Comparison of ENCODE assay signal across 8 cellular contexts in genomic region chr11:71251761-71252433, GRCh38. TPM values are rescaled to one million over a fixed set of nuclear protein-coding genes. Genes with fewer than 3 reads are reported as not detected.
DNase-seq lines count a peak whose midpoint lies in the region; ATAC-seq, FAIRE-seq and TF ChIP-seq lines count a peak whose summit lies in the region.

No MANE protein-coding gene starts in this region.

- peaks cover 18 to 32% (median 29%) of the 10 kb centered on the region in 10 experiments for H3K4me1 ChIP-seq in BLaER1 treated with 17β-estradiol and CSF1 and Interleukin-3, amounts not matched to agents 10 nM and 100 nM
- H3K4me1 ChIP-seq in uterus, result peaks cover 0 to 23% of the 10 kb centered on the region in 2 donors

- DNase-seq in HT-29 (ENCODE audit: low spot score), result peak; percentile 5
- no peak for DNase-seq in bronchial epithelial cell (ENCODE audit: low read depth)
- peak; percentile 39 to 56 for DNase-seq in memory B cell (ENCODE audit: low spot score in 2 of 2)
- DNase-seq in DMS153 treated with DMSO at 0.1 percent for 48 hours (lab: John Stamatoyannopoulos, UW; ENCODE audit: unreplicated experiment), result no peak
- no peak for DNase-seq in GM12892 (ENCODE audit: insufficient read length)
- DNase-seq in uterus, result no peak

- peaks cover 29% of the 10 kb centered on the region for H3K27me3 Mint-ChIP-seq in memory B cell

- peaks cover 3% of the 10 kb centered on the region for H3K4me1 Mint-ChIP-seq in memory B cell

- peak; percentile 42 for TF ChIP-seq CTCF in bronchial epithelial cell (IDR thresholded peaks at IDR 0.05; ENCODE audit: insufficient read depth, low read length, severe bottlenecking)
- peak in 1 of 4 experiments; percentile 34 for TF ChIP-seq CTCF in uterus (IDR thresholded peaks at IDR 0.05)

- peak overlapping the region; percentile 78 for H3K4me3 Mint-ChIP-seq in memory B cell

- H3K4me2 ChIP-seq in BLaER1 treated with 17β-estradiol and CSF1 and Interleukin-3, amounts not matched to agents 10 nM and 100 nM, result peak overlapping the region; percentile 92 to 100 (median 99)

- H3K36me3 ChIP-seq in BLaER1 treated with 17β-estradiol and CSF1 and Interleukin-3, amounts not matched to agents 10 nM and 100 nM, result no peaks in the 10 kb centered on the region
- no peaks in the 10 kb centered on the region for H3K36me3 ChIP-seq in bronchial epithelial cell (ENCODE audit: control insufficient read depth, insufficient read depth, low read length)
- H3K36me3 ChIP-seq in uterus, result no peaks in the 10 kb centered on the region

- intact Hi-C loops in uterus (cut with DNase I; ENCODE audit: low total_unique reads), result no loop called here

- FAIRE-seq in bronchial epithelial cell (lab: Jason Lieb, UNC) (no peak), GM12892 (lab: Jason Lieb, UNC) (no peak)

- no peak overlapping the region; a peak in 1 of 22 replicates for H3K27ac ChIP-seq in BLaER1 treated with 17β-estradiol and CSF1 and Interleukin-3, amounts not matched to agents 10 nM and 100 nM
- no peak overlapping the region for H3K27ac ChIP-seq in uterus

- H3K9ac ChIP-seq in BLaER1 treated with 17β-estradiol and CSF1 and Interleukin-3, amounts not matched to agents 10 nM and 100 nM, result peak overlapping the region in 10 of 11 experiments; percentile 27 to 56 (median 42); a peak in 12 of 22 replicates

- peaks cover 0 to 55% (median 38%) of the 10 kb centered on the region in 11 experiments; a peak in 18 of 22 replicates for H4K20me1 ChIP-seq in BLaER1 treated with 17β-estradiol and CSF1 and Interleukin-3, amounts not matched to agents 10 nM and 100 nM

- no peaks in the 10 kb centered on the region for H3K9me3 Mint-ChIP-seq in memory B cell

- H3K36me3 Mint-ChIP-seq in memory B cell, result no peaks in the 10 kb centered on the region

- TF ChIP-seq POLR2A in GM12892 (IDR thresholded peaks at IDR 0.05; ENCODE audit: low read depth, low read length) (no peak), uterus (IDR thresholded peaks at IDR 0.05) (no peak)

- H3K4me3 ChIP-seq in BLaER1 treated with 17β-estradiol and CSF1 and Interleukin-3, amounts not matched to agents 10 nM and 100 nM, result peak overlapping the region; percentile 47 to 72 (median 62)
- H3K4me3 ChIP-seq in bronchial epithelial cell (ENCODE audit: low read depth, low read length), result peak overlapping the region; percentile 85
- H3K4me3 ChIP-seq in uterus, result peak overlapping the region in 1 of 2 donors; percentile 6

- ATAC-seq in memory B cell (ENCODE audit: low read depth) (peak; percentile 81), HG03025 (IDR thresholded peaks at IDR 0.05; ENCODE audit: low FRiP score, unreplicated experiment) (no peak)

- no peaks in the 10 kb centered on the region for H3K9me3 ChIP-seq in BLaER1 treated with 17β-estradiol and CSF1 and Interleukin-3, amounts not matched to agents 10 nM and 100 nM (replicated peaks in 1 of 11)
- no peaks in the 10 kb centered on the region for H3K9me3 ChIP-seq in uterus

- H3K27ac Mint-ChIP-seq in memory B cell, result no peak overlapping the region

- H3K27me3 ChIP-seq in BLaER1 treated with 17β-estradiol and CSF1 and Interleukin-3, amounts not matched to agents 10 nM and 100 nM, result peaks cover 77 to 95% (median 91%) of the 10 kb centered on the region in 11 experiments
- H3K27me3 ChIP-seq in bronchial epithelial cell (ENCODE audit: control insufficient read depth, insufficient read depth, low read length) (no peaks in the 10 kb centered on the region), uterus (peaks cover 5 to 22% of the 10 kb centered on the region in 2 donors)

RNA-seq across cellular contexts. Expression of gene SHANK2, which starts 0.5 kb away (rescaled TPM):
- total RNA-seq in HT-29 (2014; rRNA removed; shearing (Covaris generic)), result 2.5 and 5.4 TPM in 2 replicates
- total RNA-seq in bronchial epithelial cell (6.6 and 8.1 TPM in 2 replicates), uterus (1 to 10 TPM in 2 of 4 donors, under 1 TPM in 2; 0.51 to 6.8 (median 0.99) TPM)
- 0.19 TPM for polyA plus RNA-seq in GM12892 (2012; ENCODE audit: missing spikeins)

Comparison
In these comparisons a context has a peak if more than half of its experiments do, and no peak if none do; other contexts are left out.
1. DNase-seq: peak in HT-29 (single experiment) and memory B cell (2 of 2); none in bronchial epithelial cell (single experiment), DMS153 treated with DMSO at 0.1 percent for 48 hours (single experiment), GM12892 (single experiment) and uterus (0 of 2).